Comparison of ENCODE assay signal across 8 cellular contexts in the genomic region with DNA sequence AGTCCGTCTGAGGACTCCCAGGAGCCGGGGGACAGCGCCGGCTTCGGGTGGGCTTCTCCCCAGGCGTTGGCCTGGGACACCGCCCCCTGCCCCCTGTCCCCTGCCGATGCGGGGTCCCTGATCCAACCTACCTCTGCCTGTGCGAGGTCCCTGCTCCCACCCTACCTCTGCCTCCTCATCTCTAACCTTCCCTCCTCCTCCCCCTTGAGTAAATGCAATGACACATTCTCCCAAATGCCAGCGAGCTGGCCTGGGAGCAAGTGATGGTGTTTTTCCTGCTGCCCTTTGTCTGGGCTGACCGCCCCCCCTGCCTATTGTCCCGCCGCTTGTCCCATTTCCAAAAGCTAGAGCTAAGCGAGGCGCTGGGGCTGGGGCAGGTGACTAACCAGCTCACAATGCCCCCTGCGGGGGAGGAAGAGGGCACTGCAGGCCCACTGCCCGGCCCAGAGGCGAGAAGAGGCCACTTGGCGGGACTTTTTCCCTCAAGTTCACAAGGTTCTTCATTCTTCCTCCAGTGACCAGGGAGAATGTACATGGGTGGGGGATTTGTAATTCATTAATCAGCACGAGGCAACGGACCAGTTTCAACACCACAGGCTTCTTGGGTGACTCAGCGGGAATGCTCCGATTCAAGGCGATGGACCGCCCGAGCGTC.
DNase-seq lines count a peak whose midpoint lies in the region; ATAC-seq and TF ChIP-seq lines count a peak whose summit lies in the region.

No MANE protein-coding gene starts in this region.

- H3K36me3 ChIP-seq in endocrine pancreas (ENCODE audit: control insufficient read depth, insufficient read depth, low read length) (no peaks in the 10 kb centered on the region), subcutaneous abdominal adipose tissue (ENCODE audit: control insufficient read depth in 5 of 5, insufficient read depth in 5 of 5, low read length in 5 of 5) (no peaks in the 10 kb centered on the region)

- H3K27ac Mint-ChIP-seq in memory B cell = peak overlapping the region; percentile 92

- H3K27me3 Mint-ChIP-seq in memory B cell = no peaks in the 10 kb centered on the region

- 0 out of 2 replicates have a peak, but pooled peaks have one; percentile 16 for TF ChIP-seq CTCF in WI38 (IDR thresholded peaks at IDR 0.05; ENCODE audit: low read depth, low read length)

- H3K9me3 ChIP-seq in endocrine pancreas (ENCODE audit: control insufficient read depth, low read length) (no peaks in the 10 kb centered on the region), subcutaneous abdominal adipose tissue (ENCODE audit: control insufficient read depth in 5 of 5, low read length in 5 of 5) (no peaks in the 10 kb centered on the region)

- TF ChIP-seq RAD21 in Ishikawa (IDR thresholded peaks at IDR 0.05; ENCODE audit: low read depth) = no peak

- TF ChIP-seq EP300 in Ishikawa (IDR thresholded peaks at IDR 0.05; ENCODE audit: borderline replicate concordance) = peak; percentile 88

- no peaks in the 10 kb centered on the region for H3K9me3 Mint-ChIP-seq in memory B cell

- ATAC-seq in memory B cell (ENCODE audit: low read depth) (peak; percentile 20), GM19397 (IDR thresholded peaks at IDR 0.05; ENCODE audit: unreplicated experiment) (no peak)

- H3K4me1 Mint-ChIP-seq in memory B cell = peaks cover 35% of the 10 kb centered on the region

- peak overlapping the region; percentile 75 for H3K27ac ChIP-seq in subcutaneous abdominal adipose tissue (ENCODE audit: low read depth, low read length)

- H3K4me3 ChIP-seq in WI38 (ENCODE audit: low read depth, low read length) (peak overlapping the region; percentile 76), endocrine pancreas (ENCODE audit: control insufficient read depth, insufficient read depth, low read length) (no peak overlapping the region), subcutaneous abdominal adipose tissue (ENCODE audit: low read depth in 1 of 5, low read length in 5 of 5) (peak overlapping the region in 4 of 5 donors; percentile 55 to 69 (median 58))

- DNase-seq in NCI-H1417 (lab: John Stamatoyannopoulos, UW) = peak in 2 of 3 experiments; percentile 25 to 47
- no peak for DNase-seq in NCI-H1417 treated with DMSO at 0.1 percent for 48 hours (lab: John Stamatoyannopoulos, UW)
- no peak for DNase-seq in memory B cell (ENCODE audit: low spot score in 2 of 2)

- H3K9ac ChIP-seq in endocrine pancreas (ENCODE audit: control insufficient read depth, insufficient read depth, low read length) (peak overlapping the region; percentile 27), subcutaneous abdominal adipose tissue (ENCODE audit: low read length in 5 of 5) (peak overlapping the region in 4 of 5 donors; percentile 11 to 62 (median 20))

- H3K4me1 ChIP-seq in endocrine pancreas (ENCODE audit: control insufficient read depth, insufficient read depth, low read length) (no peaks in the 10 kb centered on the region), subcutaneous abdominal adipose tissue (ENCODE audit: control insufficient read depth in 5 of 5, insufficient read depth in 5 of 5, low read length in 5 of 5) (peaks cover 6 to 31% (median 28%) of the 10 kb centered on the region in 5 donors)

- H3K4me3 Mint-ChIP-seq in memory B cell = peak overlapping the region; percentile 80

- H3K27me3 ChIP-seq in endocrine pancreas (ENCODE audit: control insufficient read depth, insufficient read depth, low read length) = no peaks in the 10 kb centered on the region
- H3K27me3 ChIP-seq in subcutaneous abdominal adipose tissue (ENCODE audit: control insufficient read depth in 5 of 5, insufficient read depth in 4 of 5, low read length in 5 of 5) = peaks cover under 1 to 15% (median 10%) of the 10 kb centered on the region in 5 donors

- H3K36me3 Mint-ChIP-seq in memory B cell = peaks cover 8% of the 10 kb centered on the region

TF ChIP-seq in Ishikawa, 13 proteins besides CTCF, POLR2A, EP300 and RAD21:
- TF ChIP-seq CREB1 (IDR thresholded peaks at IDR 0.05; ENCODE audit: low read depth) = no peak
- peak; percentile 90 for TF ChIP-seq TCF12 (IDR thresholded peaks at IDR 0.05; ENCODE audit: low read depth)
- TF ChIP-seq FOXM1 (IDR thresholded peaks at IDR 0.05; ENCODE audit: borderline replicate concordance, low read depth) = peak; percentile 81; the same call in 1 of the 2 replicates
- no peak; the same call in 1 of the 2 replicates for TF ChIP-seq ZBTB7A (IDR thresholded peaks at IDR 0.05; ENCODE audit: low read depth)
- peak; percentile 24; the same call in 1 of the 2 replicates for TF ChIP-seq TAF1 (IDR thresholded peaks at IDR 0.05; ENCODE audit: low read depth)
- TF ChIP-seq, protein P1, sequence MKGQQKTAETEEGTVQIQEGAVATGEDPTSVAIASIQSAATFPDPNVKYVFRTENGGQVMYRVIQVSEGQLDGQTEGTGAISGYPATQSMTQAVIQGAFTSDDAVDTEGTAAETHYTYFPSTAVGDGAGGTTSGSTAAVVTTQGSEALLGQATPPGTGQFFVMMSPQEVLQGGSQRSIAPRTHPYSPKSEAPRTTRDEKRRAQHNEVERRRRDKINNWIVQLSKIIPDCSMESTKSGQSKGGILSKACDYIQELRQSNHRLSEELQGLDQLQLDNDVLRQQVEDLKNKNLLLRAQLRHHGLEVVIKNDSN (IDR thresholded peaks at IDR 0.05) = peak; percentile 54; the same call in 1 of the 2 replicates
- TF ChIP-seq, protein P2, sequence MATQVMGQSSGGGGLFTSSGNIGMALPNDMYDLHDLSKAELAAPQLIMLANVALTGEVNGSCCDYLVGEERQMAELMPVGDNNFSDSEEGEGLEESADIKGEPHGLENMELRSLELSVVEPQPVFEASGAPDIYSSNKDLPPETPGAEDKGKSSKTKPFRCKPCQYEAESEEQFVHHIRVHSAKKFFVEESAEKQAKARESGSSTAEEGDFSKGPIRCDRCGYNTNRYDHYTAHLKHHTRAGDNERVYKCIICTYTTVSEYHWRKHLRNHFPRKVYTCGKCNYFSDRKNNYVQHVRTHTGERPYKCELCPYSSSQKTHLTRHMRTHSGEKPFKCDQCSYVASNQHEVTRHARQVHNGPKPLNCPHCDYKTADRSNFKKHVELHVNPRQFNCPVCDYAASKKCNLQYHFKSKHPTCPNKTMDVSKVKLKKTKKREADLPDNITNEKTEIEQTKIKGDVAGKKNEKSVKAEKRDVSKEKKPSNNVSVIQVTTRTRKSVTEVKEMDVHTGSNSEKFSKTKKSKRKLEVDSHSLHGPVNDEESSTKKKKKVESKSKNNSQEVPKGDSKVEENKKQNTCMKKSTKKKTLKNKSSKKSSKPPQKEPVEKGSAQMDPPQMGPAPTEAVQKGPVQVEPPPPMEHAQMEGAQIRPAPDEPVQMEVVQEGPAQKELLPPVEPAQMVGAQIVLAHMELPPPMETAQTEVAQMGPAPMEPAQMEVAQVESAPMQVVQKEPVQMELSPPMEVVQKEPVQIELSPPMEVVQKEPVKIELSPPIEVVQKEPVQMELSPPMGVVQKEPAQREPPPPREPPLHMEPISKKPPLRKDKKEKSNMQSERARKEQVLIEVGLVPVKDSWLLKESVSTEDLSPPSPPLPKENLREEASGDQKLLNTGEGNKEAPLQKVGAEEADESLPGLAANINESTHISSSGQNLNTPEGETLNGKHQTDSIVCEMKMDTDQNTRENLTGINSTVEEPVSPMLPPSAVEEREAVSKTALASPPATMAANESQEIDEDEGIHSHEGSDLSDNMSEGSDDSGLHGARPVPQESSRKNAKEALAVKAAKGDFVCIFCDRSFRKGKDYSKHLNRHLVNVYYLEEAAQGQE (IDR thresholded peaks at IDR 0.05; ENCODE audit: low read depth) = no peak
- TF ChIP-seq NFIC (IDR thresholded peaks at IDR 0.05) = peak; percentile 85
- TF ChIP-seq YY1 (IDR thresholded peaks at IDR 0.05; ENCODE audit: low read depth) = 0 out of 2 replicates have a peak, but pooled peaks have one; percentile 39
- TF ChIP-seq MAX (IDR thresholded peaks at IDR 0.05) = peak; percentile 84
- peak; percentile 78 for TF ChIP-seq CEBPB (IDR thresholded peaks at IDR 0.05)
- TF ChIP-seq TEAD4 (IDR thresholded peaks at IDR 0.05) = peak; percentile 60
- peak; percentile 78; the same call in 1 of the 2 replicates for TF ChIP-seq EGR1 (IDR thresholded peaks at IDR 0.05)

Comparison
In these comparisons a context has a peak if more than half of its experiments do, and no peak if none do; other contexts are left out.
1. DNase-seq: peak in NCI-H1417 (2 of 3); none in NCI-H1417 treated with DMSO at 0.1 percent for 48 hours (single experiment) and memory B cell (0 of 2).